ENCODE assay signal across 13 cellular contexts in the genomic region with DNA sequence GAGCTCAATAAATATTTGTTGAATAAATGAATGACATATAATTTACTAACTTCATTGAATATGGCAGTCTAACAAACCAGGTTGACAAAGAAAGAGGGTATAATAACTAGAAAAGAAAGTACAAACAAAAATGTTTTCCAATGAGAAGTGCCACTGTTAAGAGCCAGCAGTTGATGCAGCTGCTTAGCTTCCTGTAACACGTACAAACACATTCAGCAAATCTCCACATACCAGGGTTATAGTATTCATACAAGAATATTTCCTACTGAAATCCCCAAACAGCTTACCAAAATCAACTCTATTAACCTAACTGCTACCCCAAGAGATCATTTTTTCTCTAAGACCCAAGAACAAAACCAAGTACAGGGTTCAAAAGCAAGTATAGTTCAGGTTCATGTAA.
A peak's percentile ranks its signal among the peaks of the same experiment; 100 is the strongest.
DNase-seq lines count a peak whose midpoint lies in the region; ATAC-seq and TF ChIP-seq lines count a peak whose summit lies in the region.
"Had no signal": no experiment of that assay in that cellular context is flagged by ENCODE, and none has a peak within 500 bp of the region (broad histone marks: within the 10 kb centered on the region; RNA-seq: fewer than 3 reads in every experiment).

No MANE protein-coding gene starts in this region.

- no peaks in the 10 kb centered on the region for H3K9me3 Mint-ChIP-seq in CD4-positive, alpha-beta T cell
- no peaks in the 10 kb centered on the region for H3K9me3 Mint-ChIP-seq in activated naive CD8-positive, alpha-beta T cell (ENCODE audit: low read depth)
- H3K9me3 Mint-ChIP-seq: effector memory CD8-positive, alpha-beta T cell had no signal

- H3K36me3 ChIP-seq in gastroesophageal sphincter (no peaks in the 10 kb centered on the region), ovary (no peaks in the 10 kb centered on the region)

- peak overlapping the region; percentile 62 for H3K27ac Mint-ChIP-seq in CD4-positive, alpha-beta T cell
- peak overlapping the region; percentile 11 for H3K27ac Mint-ChIP-seq in activated naive CD8-positive, alpha-beta T cell

- ATAC-seq in CD4-positive, alpha-beta T cell (ENCODE audit: poor library complexity) = no peak
- ATAC-seq in gastroesophageal sphincter (no peak), GM21390 (IDR thresholded peaks at IDR 0.05; ENCODE audit: unreplicated experiment) (no peak), GM18511 (IDR thresholded peaks at IDR 0.05; ENCODE audit: unreplicated experiment) (no peak)
- ATAC-seq: effector memory CD8-positive, alpha-beta T cell had no signal

- H3K4me1 Mint-ChIP-seq in CD4-positive, alpha-beta T cell (ENCODE audit: low read depth) = peaks cover 47% of the 10 kb centered on the region
- peaks cover 35% of the 10 kb centered on the region for H3K4me1 Mint-ChIP-seq in activated naive CD8-positive, alpha-beta T cell (ENCODE audit: low read depth)

- peaks cover 15 to 62% (median 34%) of the 10 kb centered on the region in 3 donors for H3K4me1 ChIP-seq in gastroesophageal sphincter
- peaks cover 7% of the 10 kb centered on the region for H3K4me1 ChIP-seq in ovary (ENCODE audit: insufficient read depth)

- no peak overlapping the region for H3K27ac ChIP-seq in CD4-positive, alpha-beta T cell (ENCODE audit: low read depth, low read length)
- H3K27ac ChIP-seq in gastroesophageal sphincter = peak overlapping the region; percentile 74 to 96 (median 77)
- H3K27ac ChIP-seq in ovary = peak overlapping the region in 1 of 2 donors; percentile 71
- H3K27ac ChIP-seq: VCaP had no signal

- intact Hi-C loops in CD4-positive, alpha-beta T cell (cut with DNase I, micrococcal nuclease) = no loop called here
- intact Hi-C loops in ovary (cut with DNase I) = no loop called here

- CTCF ChIA-PET in CD4-positive, alpha-beta T cell (lab: Charles Lee) = interaction anchor here (2.2 kb wide), 1 partner anchor 34 kb away, joined by 4 read pairs; no protein-coding TSS in a partner anchor

- H3K4me3 ChIP-seq in gastroesophageal sphincter (no peak overlapping the region), ovary (no peak overlapping the region)

- no peak overlapping the region for H3K4me3 Mint-ChIP-seq in CD4-positive, alpha-beta T cell
- H3K4me3 Mint-ChIP-seq in activated naive CD8-positive, alpha-beta T cell = no peak overlapping the region
- H3K4me3 Mint-ChIP-seq: effector memory CD8-positive, alpha-beta T cell had no signal

- peaks cover 14% of the 10 kb centered on the region for H3K36me3 Mint-ChIP-seq in CD4-positive, alpha-beta T cell (ENCODE audit: low read depth)
- H3K36me3 Mint-ChIP-seq in activated naive CD8-positive, alpha-beta T cell = peaks cover 4% of the 10 kb centered on the region

- H3K9me3 ChIP-seq in CD4-positive, alpha-beta T cell (ENCODE audit: control insufficient read depth, low read length) = no peaks in the 10 kb centered on the region
- H3K9me3 ChIP-seq in gastroesophageal sphincter (no peaks in the 10 kb centered on the region), ovary (no peaks in the 10 kb centered on the region)

- no peak for DNase-seq in CD4-positive, alpha-beta T cell
- peak; percentile 37 for DNase-seq in renal cortical epithelial cell (ENCODE audit: low read depth)
- DNase-seq in activated CD8-positive, alpha-beta memory T cell treated with anti-CD3 and anti-CD28 coated beads, Interleukin-2, amount 50 U/mL, for 4 hours = no peak
- no peak for DNase-seq in ovary
- DNase-seq: activated gamma-delta T cell; C1 segment of cervical spinal cord; effector memory CD8-positive, alpha-beta T cell; islet precursor cell had no signal

- H3K27me3 ChIP-seq in CD4-positive, alpha-beta T cell (ENCODE audit: control insufficient read depth, insufficient read depth, low read length) = no peaks in the 10 kb centered on the region
- H3K27me3 ChIP-seq in gastroesophageal sphincter = no peaks in the 10 kb centered on the region
- H3K27me3 ChIP-seq in ovary = no peaks in the 10 kb centered on the region

- TF ChIP-seq CTCF in CD4-positive, alpha-beta T cell (IDR thresholded peaks at IDR 0.05) = no peak
- TF ChIP-seq CTCF in gastroesophageal sphincter (IDR thresholded peaks at IDR 0.05) (no peak), ovary (IDR thresholded peaks at IDR 0.05) (no peak)

- TF ChIP-seq EP300 in gastroesophageal sphincter (IDR thresholded peaks at IDR 0.05) (no peak), ovary (IDR thresholded peaks at IDR 0.05) (no peak)

- POLR2A ChIA-PET in CD4-positive, alpha-beta T cell (lab: Charles Lee) = no interaction called here

- WGBS in gastroesophageal sphincter (ENCODE audit: low coverage in 1 of 2), 2 donors = 16 to 25% methylated on average over 1 of the region's 1 CpG
- 4 to 9% (median 5%) methylated on average over 1 of the region's 1 CpG for WGBS in ovary, 3 donors

- H3K27me3 Mint-ChIP-seq in CD4-positive, alpha-beta T cell = no peaks in the 10 kb centered on the region
- no peaks in the 10 kb centered on the region for H3K27me3 Mint-ChIP-seq in activated naive CD8-positive, alpha-beta T cell
- H3K27me3 Mint-ChIP-seq: effector memory CD8-positive, alpha-beta T cell had no signal

- TF ChIP-seq POLR2A in gastroesophageal sphincter (IDR thresholded peaks at IDR 0.05) = no peak
- no peak for TF ChIP-seq POLR2A in ovary (IDR thresholded peaks at IDR 0.05)
